In genomic region chr6:26421259-26422144, GRCh38 we compare ENCODE assay signal across 8 cellular contexts. TPM values are rescaled to one million over a fixed set of nuclear protein-coding genes. Genes with fewer than 3 reads are reported as not detected.
A peak's percentile ranks its signal among the peaks of the same experiment; 100 is the strongest.
DNase-seq lines count a peak whose midpoint lies in the region; ATAC-seq, FAIRE-seq and TF ChIP-seq lines count a peak whose summit lies in the region.

No MANE protein-coding gene starts in this region.

- TF ChIP-seq CTCF in foreskin keratinocyte (conservative IDR thresholded peaks at IDR 0.05) (no peak), natural killer cell (IDR thresholded peaks at IDR 0.05) (no peak)

- H3K9me3 Mint-ChIP-seq in natural killer cell = no peaks in the 10 kb centered on the region

- TF ChIP-seq POLR2A in H54 (IDR thresholded peaks at IDR 0.05; ENCODE audit: low read depth, low read length) = peak; percentile 21; the same call in 1 of the 2 replicates

- ATAC-seq in foreskin keratinocyte = peak; percentile 99
- ATAC-seq in natural killer cell = peak; percentile 93 to 97 (median 95)

- peak; percentile 52 for FAIRE-seq in H54 (lab: Jason Lieb, UNC)

- H3K4me3 ChIP-seq in urinary bladder (ENCODE audit: low read depth, low read length) = peak overlapping the region; percentile 67

- H3K27ac Mint-ChIP-seq in natural killer cell = no peak overlapping the region

- H3K36me3 ChIP-seq in urinary bladder (ENCODE audit: insufficient read depth) = no peaks in the 10 kb centered on the region

- DNase-seq in GF-D8 (lab: John Stamatoyannopoulos, UW) (peak; percentile 54), H54 (ENCODE audit: insufficient read length, low spot score) (peak; percentile 81), Kasumi-1 (lab: John Stamatoyannopoulos, UW) (peak; percentile 91 to 94), RPMI8226 (peak; percentile 75), foreskin keratinocyte (peak; percentile 68 to 83), natural killer cell (peak; percentile 33)
- peak; percentile 76 for DNase-seq in activated effector memory CD4-positive, alpha-beta T cell treated with anti-CD3 and anti-CD28 coated beads, Interleukin-2, amount 50 U/mL, for 16 hours

- H3K4me3 Mint-ChIP-seq in natural killer cell = no peak overlapping the region

- H3K4me1 ChIP-seq in foreskin keratinocyte = peaks cover 4% of the 10 kb centered on the region
- peaks cover 2% of the 10 kb centered on the region for H3K4me1 ChIP-seq in urinary bladder (ENCODE audit: insufficient read depth)

- H3K27ac ChIP-seq in foreskin keratinocyte (peak overlapping the region; percentile 69), urinary bladder (ENCODE audit: low read depth) (peak overlapping the region; percentile 94)

- no peaks in the 10 kb centered on the region for H3K27me3 ChIP-seq in foreskin keratinocyte

- under 1% methylated on average over 31 of the region's 31 CpGs for WGBS in urinary bladder

- intact Hi-C loops in natural killer cell (cut with micrococcal nuclease) = loop anchor here (2.0 to 5.0 kb wide), 4 partner anchors 19 to 249 kb away; partner anchors contain the start of genes BTN3A1 and BTN3A2

- peaks cover 0 to 7% of the 10 kb centered on the region in 2 donors for H3K4me1 Mint-ChIP-seq in natural killer cell

- no peaks in the 10 kb centered on the region for H3K36me3 Mint-ChIP-seq in natural killer cell

- no peaks in the 10 kb centered on the region for H3K27me3 Mint-ChIP-seq in natural killer cell (ENCODE audit: low read depth in 2 of 2)

RNA-seq across cellular contexts. Expression of gene BTN3A3, which starts 18.8 kb away (rescaled TPM):
- total RNA-seq in foreskin keratinocyte (5.0 and 5.1 TPM in 2 replicates), natural killer cell (100 to 1,000 TPM in 2 of 3 donors, 10 to 100 TPM in 1; 88.1 to 154 (median 142) TPM), urinary bladder (37.6 TPM)
- polyA plus RNA-seq in foreskin keratinocyte (2.6 and 2.7 TPM in 2 replicates), urinary bladder (16.1 TPM)

RNA-seq across cellular contexts. Expression of gene BTN3A1, which starts 19.4 kb away (rescaled TPM):
- total RNA-seq in foreskin keratinocyte (9.5 and 12.2 TPM in 2 replicates), natural killer cell (100 to 1,000 TPM; 285 to 373 (median 348) TPM), urinary bladder (39.8 TPM)
- polyA plus RNA-seq in foreskin keratinocyte (4.4 and 5.2 TPM in 2 replicates), urinary bladder (13.3 TPM)

RNA-seq across cellular contexts. Expression of gene BTN2A1, which starts 36.3 kb away (rescaled TPM):
- total RNA-seq in foreskin keratinocyte (9.9 and 10.0 TPM in 2 replicates), natural killer cell (10 to 100 TPM; 33.8 to 51.2 (median 43.3) TPM), urinary bladder (15.8 TPM)
- polyA plus RNA-seq in foreskin keratinocyte (5.9 and 6.4 TPM in 2 replicates), urinary bladder (38.0 TPM)

RNA-seq across cellular contexts. Expression of gene BTN2A2, which starts 38.6 kb away (rescaled TPM):
- total RNA-seq in foreskin keratinocyte (6.6 and 9.9 TPM in 2 replicates), natural killer cell (100 to 1,000 TPM in 1 of 3 donors, 10 to 100 TPM in 2; 72.2 to 104 (median 76.1) TPM), urinary bladder (10.8 TPM)
- polyA plus RNA-seq in foreskin keratinocyte (3.7 and 5.1 TPM in 2 replicates), urinary bladder (9.6 TPM)

RNA-seq across cellular contexts. Expression of gene BTN3A2, which starts 56.5 kb away (rescaled TPM):
- 12.4 and 13.4 TPM in 2 replicates for total RNA-seq in foreskin keratinocyte
- 9.2 and 9.4 TPM in 2 replicates for polyA plus RNA-seq in foreskin keratinocyte
- 100 to 1,000 TPM; 174 to 260 (median 211) TPM for total RNA-seq in natural killer cell
- 13.6 TPM for total RNA-seq in urinary bladder
- 23.9 TPM for polyA plus RNA-seq in urinary bladder

Comparison
In these comparisons a context has a peak if more than half of its experiments do, and no peak if none do; other contexts are left out.
1. Peak in every context shown above with its lines: DNase-seq, ATAC-seq, H3K4me3 ChIP-seq and H3K27ac ChIP-seq.
2. DNase-seq: peak in every context shown above with its lines; median percentile 92 in Kasumi-1; 81 in H54; 76 in activated effector memory CD4-positive, alpha-beta T cell treated with anti-CD3 and anti-CD28 coated beads, Interleukin-2, amount 50 U/mL, for 16 hours; 76 in foreskin keratinocyte; 75 in RPMI8226; 54 in GF-D8; 33 in natural killer cell.